ENCODE assay signal across 8 cellular contexts in the genomic region with DNA sequence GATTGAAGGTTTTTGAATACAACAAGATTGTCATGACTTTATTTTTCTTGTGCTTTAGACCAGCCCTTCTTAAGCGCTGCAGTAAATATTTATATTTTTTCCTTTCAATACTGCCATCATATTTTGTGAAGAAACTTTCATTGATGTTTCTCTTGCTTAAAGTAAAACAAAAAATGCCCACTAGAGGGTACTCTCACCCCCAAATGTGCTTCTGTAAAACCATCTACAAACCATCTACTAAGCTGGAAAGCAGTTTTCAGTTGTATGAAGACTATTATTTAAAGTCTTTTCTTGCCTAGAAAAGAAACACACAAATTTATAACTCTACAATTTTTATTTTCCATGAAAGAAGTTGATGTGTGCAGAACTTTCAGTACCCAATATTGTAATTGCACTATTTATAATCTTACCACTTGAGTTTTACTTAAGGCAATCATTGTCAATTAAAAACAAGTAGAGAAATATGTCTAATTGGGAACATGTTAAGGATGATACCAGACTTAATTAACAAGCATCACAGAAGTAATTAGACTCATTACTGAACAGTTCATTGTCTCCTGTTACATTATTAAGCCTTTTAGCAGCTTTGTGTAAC. TPM values are rescaled to one million over a fixed set of nuclear protein-coding genes. Genes with fewer than 3 reads are reported as not detected.
A peak's percentile ranks its signal among the peaks of the same experiment; 100 is the strongest.
DNase-seq lines count a peak whose midpoint lies in the region; ATAC-seq and TF ChIP-seq lines count a peak whose summit lies in the region.

No MANE protein-coding gene starts in this region.

- no peak overlapping the region for H3K27ac Mint-ChIP-seq in neural crest cell (ENCODE audit: unreplicated experiment)

- no peaks in the 10 kb centered on the region for H3K9me3 Mint-ChIP-seq in neural crest cell

- TF ChIP-seq CTCF in neural crest cell (conservative IDR thresholded peaks at IDR 0.05): peak; percentile 74

- H3K27me3 Mint-ChIP-seq in neural crest cell (ENCODE audit: low read depth): no peaks in the 10 kb centered on the region

- peaks cover 17% of the 10 kb centered on the region for H3K36me3 Mint-ChIP-seq in neural crest cell (ENCODE audit: low read depth)

- DNase-seq in DMS79 treated with DMSO at 0.1 percent for 48 hours (lab: John Stamatoyannopoulos, UW) (peak; percentile 26), DMS79 (lab: John Stamatoyannopoulos, UW) (no peak), NCI-H526 treated with DMSO at 0.1 percent for 48 hours (lab: John Stamatoyannopoulos, UW) (peak; percentile 30), dedifferentiated amniotic fluid mesenchymal stem cell (ENCODE audit: extremely low spot score) (peak; percentile 76), neural crest cell (ENCODE audit: low read depth, low spot score) (no peak)
- DNase-seq in activated T-cell treated with anti-CD3 and anti-CD28 coated beads, Interleukin-2, amount 50 U/mL, for 1 hour: no peak

- ATAC-seq in HG02798 (IDR thresholded peaks at IDR 0.05; ENCODE audit: poor library complexity, unreplicated experiment): peak; percentile 69
- no peak for ATAC-seq in HG02870 (IDR thresholded peaks at IDR 0.05; ENCODE audit: unreplicated experiment)

- no peaks in the 10 kb centered on the region for H3K4me1 Mint-ChIP-seq in neural crest cell

- H3K4me3 Mint-ChIP-seq in neural crest cell: no peak overlapping the region

RNA-seq across cellular contexts. Expression of gene LEPR, which starts 10.7 kb away (rescaled TPM):
- 2.5 and 2.7 TPM in 2 replicates for total RNA-seq in neural crest cell

RNA-seq across cellular contexts. Expression of gene LEPROT, which starts 10.7 kb away (rescaled TPM):
- total RNA-seq in neural crest cell: 31.0 and 33.7 TPM in 2 replicates

Comparison
In these comparisons a context has a peak if more than half of its experiments do, and no peak if none do; other contexts are left out.
1. DNase-seq: peak in DMS79 treated with DMSO at 0.1 percent for 48 hours (single experiment), NCI-H526 treated with DMSO at 0.1 percent for 48 hours (single experiment) and dedifferentiated amniotic fluid mesenchymal stem cell (single experiment); none in DMS79 (single experiment), neural crest cell (single experiment) and activated T-cell treated with anti-CD3 and anti-CD28 coated beads, Interleukin-2, amount 50 U/mL, for 1 hour (single experiment).